ENCODE assay signal across 2 cellular contexts in genomic region chr5:26329562-26330189, GRCh38.
TF ChIP-seq lines count a peak whose summit lies in the region.

No MANE protein-coding gene starts in this region.

TF ChIP-seq in SK-N-SH, 30 proteins besides CTCF, POLR2A, EP300 and RAD21:
- TF ChIP-seq, protein P1, sequence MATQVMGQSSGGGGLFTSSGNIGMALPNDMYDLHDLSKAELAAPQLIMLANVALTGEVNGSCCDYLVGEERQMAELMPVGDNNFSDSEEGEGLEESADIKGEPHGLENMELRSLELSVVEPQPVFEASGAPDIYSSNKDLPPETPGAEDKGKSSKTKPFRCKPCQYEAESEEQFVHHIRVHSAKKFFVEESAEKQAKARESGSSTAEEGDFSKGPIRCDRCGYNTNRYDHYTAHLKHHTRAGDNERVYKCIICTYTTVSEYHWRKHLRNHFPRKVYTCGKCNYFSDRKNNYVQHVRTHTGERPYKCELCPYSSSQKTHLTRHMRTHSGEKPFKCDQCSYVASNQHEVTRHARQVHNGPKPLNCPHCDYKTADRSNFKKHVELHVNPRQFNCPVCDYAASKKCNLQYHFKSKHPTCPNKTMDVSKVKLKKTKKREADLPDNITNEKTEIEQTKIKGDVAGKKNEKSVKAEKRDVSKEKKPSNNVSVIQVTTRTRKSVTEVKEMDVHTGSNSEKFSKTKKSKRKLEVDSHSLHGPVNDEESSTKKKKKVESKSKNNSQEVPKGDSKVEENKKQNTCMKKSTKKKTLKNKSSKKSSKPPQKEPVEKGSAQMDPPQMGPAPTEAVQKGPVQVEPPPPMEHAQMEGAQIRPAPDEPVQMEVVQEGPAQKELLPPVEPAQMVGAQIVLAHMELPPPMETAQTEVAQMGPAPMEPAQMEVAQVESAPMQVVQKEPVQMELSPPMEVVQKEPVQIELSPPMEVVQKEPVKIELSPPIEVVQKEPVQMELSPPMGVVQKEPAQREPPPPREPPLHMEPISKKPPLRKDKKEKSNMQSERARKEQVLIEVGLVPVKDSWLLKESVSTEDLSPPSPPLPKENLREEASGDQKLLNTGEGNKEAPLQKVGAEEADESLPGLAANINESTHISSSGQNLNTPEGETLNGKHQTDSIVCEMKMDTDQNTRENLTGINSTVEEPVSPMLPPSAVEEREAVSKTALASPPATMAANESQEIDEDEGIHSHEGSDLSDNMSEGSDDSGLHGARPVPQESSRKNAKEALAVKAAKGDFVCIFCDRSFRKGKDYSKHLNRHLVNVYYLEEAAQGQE (IDR thresholded peaks at IDR 0.05; ENCODE audit: low read depth, low read length), result no peak
- TF ChIP-seq NFIC (IDR thresholded peaks at IDR 0.05; ENCODE audit: borderline replicate concordance), result no peak
- no peak for TF ChIP-seq GABPA (IDR thresholded peaks at IDR 0.05; ENCODE audit: low read depth)
- no peak for TF ChIP-seq ZBTB33 (IDR thresholded peaks at IDR 0.05; ENCODE audit: borderline replicate concordance, low read depth)
- TF ChIP-seq RFX5 (IDR thresholded peaks at IDR 0.05; ENCODE audit: low read length), result no peak
- peak; percentile 32; the same call in 1 of the 2 replicates for TF ChIP-seq SMC3 (IDR thresholded peaks at IDR 0.05; ENCODE audit: low read depth, low read length)
- TF ChIP-seq YY1 (IDR thresholded peaks at IDR 0.05; ENCODE audit: low read depth), result no peak
- no peak for TF ChIP-seq RXRA (IDR thresholded peaks at IDR 0.05; ENCODE audit: borderline replicate concordance, low read depth)

TF ChIP-seq in SK-N-SH treated with all-trans-retinoic acid at 6 μM for 48 hours, 23 proteins besides CTCF, POLR2A, EP300 and RAD21 (continued from another document):
- no peak for TF ChIP-seq TSHZ2 (CRISPR knock-in tag; IDR thresholded peaks at IDR 0.05)
